Comparison of ENCODE assay signal across 8 cellular contexts in the genomic region with DNA sequence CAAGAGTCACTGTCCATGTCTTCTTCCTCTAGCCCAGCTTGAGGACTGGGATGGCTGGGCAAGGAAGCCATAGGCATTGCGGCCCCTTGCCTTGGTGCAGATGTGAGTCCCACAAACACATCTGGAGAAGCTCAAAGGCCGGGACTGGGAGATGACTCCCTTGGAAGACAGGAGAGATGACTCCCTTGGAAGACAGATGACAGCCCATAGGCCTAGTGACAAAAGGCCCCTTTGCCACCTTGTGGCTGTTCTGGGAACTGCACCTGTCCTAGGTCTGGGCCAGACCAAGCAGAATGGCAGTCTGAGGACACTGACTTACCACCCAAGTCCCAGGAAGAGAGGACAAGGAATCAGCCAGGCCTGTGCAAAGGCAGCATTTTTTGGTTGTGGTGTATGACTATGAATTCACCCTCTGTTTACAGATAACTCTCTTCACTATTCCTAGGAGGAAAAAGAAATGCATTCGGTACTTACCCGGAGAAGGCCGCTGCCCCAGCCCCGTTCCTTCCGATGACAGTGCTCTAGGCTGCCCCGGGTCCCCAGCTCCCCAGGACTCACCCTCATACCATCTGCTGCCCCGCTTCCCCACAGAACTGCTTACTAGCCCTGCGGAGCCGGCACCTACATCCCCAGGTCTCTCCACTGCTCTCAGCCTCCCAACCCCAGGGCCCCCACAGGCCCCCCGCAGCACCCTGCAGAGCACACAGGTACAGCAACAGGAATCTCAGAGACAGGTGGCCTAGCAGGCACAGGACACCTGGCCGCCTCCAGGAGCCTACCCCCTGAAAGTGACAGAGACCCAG. TPM values are rescaled to one million over a fixed set of nuclear protein-coding genes. Genes with fewer than 3 reads are reported as not detected.
A peak's percentile ranks its signal among the peaks of the same experiment; 100 is the strongest.
DNase-seq lines count a peak whose midpoint lies in the region; ATAC-seq and TF ChIP-seq lines count a peak whose summit lies in the region.

No MANE protein-coding gene starts in this region.

- POLR2A ChIA-PET in SK-N-SH (lab: Yijun Ruan, JAX), result interaction anchor here (1.1 kb wide), 1 partner anchor 39 kb away, joined by 4 read pairs; no protein-coding TSS in a partner anchor

- no peak overlapping the region for H3K4me2 ChIP-seq in SK-N-SH
- H3K4me2 ChIP-seq in parathyroid adenoma (ENCODE audit: low read length), result no peak overlapping the region

- H4K20me1 ChIP-seq in SK-N-SH (ENCODE audit: insufficient read depth), result peaks cover 56% of the 10 kb centered on the region

- H3K9ac ChIP-seq in SK-N-SH (no peak overlapping the region), parathyroid adenoma (no peak overlapping the region)

- WGBS in SK-N-SH (ENCODE audit: low lambda C conversion rate), result 77% methylated on average over 8 of the region's 13 CpGs
- 87 to 88% methylated on average over 9 to 11 of the region's 13 CpGs for WGBS in upper lobe of left lung, 2 donors

- H3K27me3 ChIP-seq in SK-N-SH (ENCODE audit: insufficient read depth) (no peaks in the 10 kb centered on the region), parathyroid adenoma (ENCODE audit: control insufficient read depth, insufficient read depth, low read length) (no peaks in the 10 kb centered on the region), upper lobe of left lung (no peaks in the 10 kb centered on the region)

- no peaks in the 10 kb centered on the region for H3K9me2 ChIP-seq in SK-N-SH

- TF ChIP-seq POLR2A in upper lobe of left lung (IDR thresholded peaks at IDR 0.05), result no peak

- H3K36me3 ChIP-seq in SK-N-SH (replicated peaks in 1 of 2; ENCODE audit: control insufficient read depth in 1 of 2, insufficient read depth in 2 of 2, low read length in 1 of 2), result peaks cover 40 to 85% of the 10 kb centered on the region in 2 experiments
- H3K36me3 ChIP-seq in parathyroid adenoma (ENCODE audit: control insufficient read depth, insufficient read depth, low read length), result no peaks in the 10 kb centered on the region
- H3K36me3 ChIP-seq in upper lobe of left lung, result peaks cover 0 to 83% (median 46%) of the 10 kb centered on the region in 4 donors

- H3K4me1 ChIP-seq in SK-N-SH (ENCODE audit: control insufficient read depth in 1 of 2, insufficient read depth in 2 of 2, low read depth in 1 of 2, low read length in 1 of 2) (peaks cover 0 to 2% of the 10 kb centered on the region in 2 experiments; a peak in 1 of 4 replicates), parathyroid adenoma (peaks cover 9% of the 10 kb centered on the region), upper lobe of left lung (peaks cover 23 to 50% (median 25%) of the 10 kb centered on the region in 4 donors)

- peaks cover 18% of the 10 kb centered on the region for H3F3A ChIP-seq in SK-N-SH (replicated peaks; ENCODE audit: insufficient read depth)

- no peak overlapping the region; a peak in 1 of 4 replicates for H3K4me3 ChIP-seq in SK-N-SH (ENCODE audit: low read depth in 2 of 2, low read length in 1 of 2)
- no peak overlapping the region for H3K4me3 ChIP-seq in parathyroid adenoma (ENCODE audit: low read depth, low read length)
- no peak overlapping the region for H3K4me3 ChIP-seq in upper lobe of left lung

- H3K9me3 ChIP-seq in SK-N-SH, result no peaks in the 10 kb centered on the region
- no peaks in the 10 kb centered on the region for H3K9me3 ChIP-seq in parathyroid adenoma (ENCODE audit: control insufficient read depth, low read length)
- no peaks in the 10 kb centered on the region for H3K9me3 ChIP-seq in upper lobe of left lung

- ATAC-seq in GM18867 (IDR thresholded peaks at IDR 0.05; ENCODE audit: unreplicated experiment) (peak; percentile 72), upper lobe of left lung (ENCODE audit: low FRiP score in 2 of 2) (peak; percentile 87 to 88)

- CTCF ChIA-PET in SK-N-SH (lab: Yijun Ruan, JAX), result interaction anchor here (0.6 to 18.5 kb wide), 31 partner anchors 9 to 176 kb away, joined by 3 to 673 read pairs (median 4); a partner anchor contains a TSS

- DNase-seq in Ammon's horn (ENCODE audit: low spot score), result peak; percentile 84
- DNase-seq in HuH-7.5 (ENCODE audit: low spot score), result peak; percentile 30
- peak; percentile 77 for DNase-seq in SK-N-SH
- peak; percentile 86 for DNase-seq in activated naive CD4-positive, alpha-beta T cell treated with Interleukin-2 at 50 U/mL for 16 hours
- peak; percentile 34 for DNase-seq in glomerular endothelial cell (ENCODE audit: extremely low read depth, low read depth, low spot score)
- peak; percentile 67 to 75 for DNase-seq in upper lobe of left lung

- TF ChIP-seq CTCF in SK-N-SH (IDR thresholded peaks at IDR 0.05) (peak; percentile 87), parathyroid adenoma (IDR thresholded peaks at IDR 0.05) (peak; percentile 97), upper lobe of left lung (IDR thresholded peaks at IDR 0.05) (peak; percentile 90 to 96 (median 93))

- TF ChIP-seq RAD21 in SK-N-SH (IDR thresholded peaks at IDR 0.05; ENCODE audit: low read length), result peak; percentile 76

- H3K27ac ChIP-seq in SK-N-SH (ENCODE audit: low read depth in 2 of 2, low read length in 1 of 2), result peak overlapping the region in 1 of 2 experiments; percentile 11; a peak in 1 of 4 replicates
- H3K27ac ChIP-seq in parathyroid adenoma, result no peak overlapping the region
- H3K27ac ChIP-seq in upper lobe of left lung, result no peak overlapping the region

- H3K79me2 ChIP-seq in SK-N-SH (ENCODE audit: insufficient read depth), result peaks cover 49% of the 10 kb centered on the region
- H3K79me2 ChIP-seq in parathyroid adenoma, result peaks cover 69% of the 10 kb centered on the region

- H2AFZ ChIP-seq in SK-N-SH (ENCODE audit: low read depth), result no peak overlapping the region
- no peak overlapping the region for H2AFZ ChIP-seq in parathyroid adenoma

- TF ChIP-seq EP300 in SK-N-SH (IDR thresholded peaks at IDR 0.05; ENCODE audit: borderline replicate concordance in 1 of 2, low read depth in 1 of 2, low read length in 1 of 2) (no peak), upper lobe of left lung (IDR thresholded peaks at IDR 0.05) (no peak)

TF ChIP-seq in SK-N-SH, 30 proteins besides CTCF, POLR2A, EP300 and RAD21:
- TF ChIP-seq TAF1 (IDR thresholded peaks at IDR 0.05; ENCODE audit: borderline replicate concordance, low read depth, low read length), result no peak
- TF ChIP-seq YY1 (IDR thresholded peaks at IDR 0.05; ENCODE audit: low read depth), result no peak
- no peak for TF ChIP-seq ELF1 (IDR thresholded peaks at IDR 0.05)
- TF ChIP-seq FOSL2 (IDR thresholded peaks at IDR 0.05; ENCODE audit: borderline replicate concordance, low read depth), result no peak
- no peak for TF ChIP-seq TEAD4 (IDR thresholded peaks at IDR 0.05; ENCODE audit: borderline replicate concordance, insufficient read depth)
- peak; percentile 86 for TF ChIP-seq SMC3 (IDR thresholded peaks at IDR 0.05; ENCODE audit: low read depth, low read length)
- no peak for TF ChIP-seq MXI1 (IDR thresholded peaks at IDR 0.05; ENCODE audit: low read depth, low read length)
- no peak for TF ChIP-seq POLR2AphosphoS5 (IDR thresholded peaks at IDR 0.05; ENCODE audit: low read depth, low read length)
- TF ChIP-seq, protein P1, sequence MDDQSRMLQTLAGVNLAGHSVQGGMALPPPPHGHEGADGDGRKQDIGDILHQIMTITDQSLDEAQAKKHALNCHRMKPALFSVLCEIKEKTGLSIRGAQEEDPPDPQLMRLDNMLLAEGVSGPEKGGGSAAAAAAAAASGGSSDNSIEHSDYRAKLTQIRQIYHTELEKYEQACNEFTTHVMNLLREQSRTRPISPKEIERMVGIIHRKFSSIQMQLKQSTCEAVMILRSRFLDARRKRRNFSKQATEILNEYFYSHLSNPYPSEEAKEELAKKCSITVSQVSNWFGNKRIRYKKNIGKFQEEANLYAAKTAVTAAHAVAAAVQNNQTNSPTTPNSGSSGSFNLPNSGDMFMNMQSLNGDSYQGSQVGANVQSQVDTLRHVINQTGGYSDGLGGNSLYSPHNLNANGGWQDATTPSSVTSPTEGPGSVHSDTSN (IDR thresholded peaks at IDR 0.05), result no peak
TF ChIP-seq in SK-N-SH: peak in this region for 1.

RNA-seq across cellular contexts. Expression of a gene that starts 30.8 kb away (rescaled TPM):
- polyA plus RNA-seq in SK-N-SH (2012; rRNA removed), result 407 and 428 TPM in 2 replicates
- polyA plus RNA-seq in SK-N-SH (2012; cell fraction: cytosol; rRNA removed), result 621 and 939 TPM in 2 replicates
- polyA plus RNA-seq in SK-N-SH (2012; cell fraction: nucleus; rRNA removed), result 127 and 233 TPM in 2 replicates
- total RNA-seq in glomerular endothelial cell (219 and 285 TPM in 2 replicates), upper lobe of left lung (100 to 1,000 TPM in 5 of 6 donors, 10 to 100 TPM in 1; 24.1 to 232 (median 162) TPM)

RNA-seq across cellular contexts. Expression of a gene that starts 31.5 kb away (rescaled TPM):
- 2.3 and 2.7 TPM in 2 replicates for polyA plus RNA-seq in SK-N-SH (2012; rRNA removed)
- polyA plus RNA-seq in SK-N-SH (2012; cell fraction: cytosol; rRNA removed), result 1.9 and 2.9 TPM in 2 replicates
- 4.0 and 4.4 TPM in 2 replicates for polyA plus RNA-seq in SK-N-SH (2012; cell fraction: nucleus; rRNA removed)
- total RNA-seq in glomerular endothelial cell (1.3 and 1.6 TPM in 2 replicates), upper lobe of left lung (1 to 10 TPM; 3.5 to 7.4 (median 5.8) TPM)

Comparison
In these comparisons a context has a peak if more than half of its experiments do, and no peak if none do; other contexts are left out.
1. DNase-seq: peak in every context shown above with its lines; median percentile 86 in activated naive CD4-positive, alpha-beta T cell treated with Interleukin-2 at 50 U/mL for 16 hours; 84 in Ammon's horn; 77 in SK-N-SH; 71 in upper lobe of left lung; 34 in glomerular endothelial cell; 30 in HuH-7.5.